12 cellular contexts compared by ENCODE assay signal in genomic region chr13:23673354-23673753, GRCh38.
DNase-seq lines count a peak whose midpoint lies in the region; ATAC-seq, FAIRE-seq and TF ChIP-seq lines count a peak whose summit lies in the region.
"Had no signal": no experiment of that assay in that cellular context is flagged by ENCODE, and none has a peak within 500 bp of the region (broad histone marks: within the 10 kb centered on the region; RNA-seq: fewer than 3 reads in every experiment).

No MANE protein-coding gene starts in this region.

- no peaks in the 10 kb centered on the region; the same call in 1 of the 2 replicates for H3K36me3 ChIP-seq in BJ (ENCODE audit: control insufficient read depth, insufficient read depth, low read length)

- H3K4me3 ChIP-seq in BJ (ENCODE audit: low read depth, low read length), result no peak overlapping the region
- no peak overlapping the region for H3K4me3 ChIP-seq in fibroblast of the aortic adventitia (ENCODE audit: low read depth, low read length)

- H3K4me3 Mint-ChIP-seq in nephron, result no peak overlapping the region
- no peak overlapping the region for H3K4me3 Mint-ChIP-seq in activated CD4-positive, alpha-beta T cell treated with anti-CD3 and anti-CD28 coated beads, Interleukin-2, amount 10 ng/mL, durations not matched to agents 24 days and 14 days
- H3K4me3 Mint-ChIP-seq: dendritic cell treated with granulocyte-macrophage colony-stimulating factor and Interleukin-4, amounts not matched to agents 40 ng/mL and 50 ng/mL, for 4 days; H9 had no signal

- no peaks in the 10 kb centered on the region for H3K9me3 Mint-ChIP-seq in nephron
- no peaks in the 10 kb centered on the region for H3K9me3 Mint-ChIP-seq in activated CD4-positive, alpha-beta T cell treated with anti-CD3 and anti-CD28 coated beads, Interleukin-2, amount 10 ng/mL, durations not matched to agents 24 days and 14 days
- H3K9me3 Mint-ChIP-seq: dendritic cell treated with granulocyte-macrophage colony-stimulating factor and Interleukin-4, amounts not matched to agents 40 ng/mL and 50 ng/mL, for 4 days had no signal

- H3K4me1 Mint-ChIP-seq in nephron, result peaks cover 43% of the 10 kb centered on the region
- H3K4me1 Mint-ChIP-seq in activated CD4-positive, alpha-beta T cell treated with anti-CD3 and anti-CD28 coated beads, Interleukin-2, amount 10 ng/mL, durations not matched to agents 24 days and 14 days, result no peaks in the 10 kb centered on the region

- CTCF ChIA-PET in BJ (lab: Yijun Ruan, JAX), result interaction anchor here (0.6 to 1.3 kb wide), 4 partner anchors 22 to 235 kb away, joined by 3 read pairs; no protein-coding TSS in a partner anchor

- TF ChIP-seq POLR2A in GM18505 (IDR thresholded peaks at IDR 0.05; ENCODE audit: borderline replicate concordance, extremely low read depth, insufficient read depth, insufficient read length), result no peak

- H3K27ac Mint-ChIP-seq in nephron, result peak overlapping the region; percentile 85 to 89 (median 89)
- no peak overlapping the region for H3K27ac Mint-ChIP-seq in activated CD4-positive, alpha-beta T cell treated with anti-CD3 and anti-CD28 coated beads, Interleukin-2, amount 10 ng/mL, durations not matched to agents 24 days and 14 days
- H3K27ac Mint-ChIP-seq: dendritic cell treated with granulocyte-macrophage colony-stimulating factor and Interleukin-4, amounts not matched to agents 40 ng/mL and 50 ng/mL, for 4 days had no signal

- DNase-seq in BJ (ENCODE audit: low read depth), result peak; percentile 58
- peak; percentile 60 to 64 for DNase-seq in SHP77 (lab: John Stamatoyannopoulos, UW)
- peak; percentile 95 for DNase-seq in fibroblast of the aortic adventitia (ENCODE audit: low read depth)
- DNase-seq in urothelium cell line (ENCODE audit: low spot score), result no peak
- DNase-seq in activated CD4-positive, alpha-beta T cell treated with anti-CD3 and anti-CD28 coated beads, Interleukin-2, amount 10 ng/mL, durations not matched to agents 24 days and 14 days, result no peak
- DNase-seq in NCI-H69 (lab: John Stamatoyannopoulos, UW), result no peak
- DNase-seq: H9, NCI-H2029 had no signal

- intact Hi-C loops in activated CD4-positive, alpha-beta T cell treated with anti-CD3 and anti-CD28 coated beads, Interleukin-2, amount 10 ng/mL, durations not matched to agents 24 days and 14 days (cut with micrococcal nuclease), result no loop called here

- H3K36me3 Mint-ChIP-seq in nephron (ENCODE audit: low read depth), result peaks cover 53% of the 10 kb centered on the region
- no peaks in the 10 kb centered on the region for H3K36me3 Mint-ChIP-seq in activated CD4-positive, alpha-beta T cell treated with anti-CD3 and anti-CD28 coated beads, Interleukin-2, amount 10 ng/mL, durations not matched to agents 24 days and 14 days (ENCODE audit: low read depth)

- no peak for ATAC-seq in GM18505 (IDR thresholded peaks at IDR 0.05; ENCODE audit: unreplicated experiment)
- ATAC-seq: left lobe of liver had no signal

- H3K27me3 Mint-ChIP-seq in nephron (ENCODE audit: low read depth), result no peaks in the 10 kb centered on the region
- peaks cover 30% of the 10 kb centered on the region for H3K27me3 Mint-ChIP-seq in activated CD4-positive, alpha-beta T cell treated with anti-CD3 and anti-CD28 coated beads, Interleukin-2, amount 10 ng/mL, durations not matched to agents 24 days and 14 days
- H3K27me3 Mint-ChIP-seq: dendritic cell treated with granulocyte-macrophage colony-stimulating factor and Interleukin-4, amounts not matched to agents 40 ng/mL and 50 ng/mL, for 4 days had no signal

- H3K27me3 ChIP-seq in BJ (ENCODE audit: control insufficient read depth, insufficient read depth, low read length), result no peaks in the 10 kb centered on the region

- no peak for TF ChIP-seq CTCF in BJ (IDR thresholded peaks at IDR 0.05; ENCODE audit: insufficient read depth, low read depth, low read length)
- TF ChIP-seq CTCF in fibroblast of the aortic adventitia (IDR thresholded peaks at IDR 0.05; ENCODE audit: insufficient read depth, low read length), result no peak
- TF ChIP-seq CTCF in nephron (IDR thresholded peaks at IDR 0.05; ENCODE audit: unreplicated experiment in 3 of 3), result no peak

- POLR2A ChIA-PET in BJ (lab: Charles Lee), result no interaction called here

- no peak for FAIRE-seq in urothelium cell line (lab: Jason Lieb, UNC)

Comparison
In these comparisons a context has a peak if more than half of its experiments do, and no peak if none do; other contexts are left out.
1. DNase-seq: peak in BJ (single experiment), SHP77 (2 of 2) and fibroblast of the aortic adventitia (single experiment); none in urothelium cell line (single experiment), activated CD4-positive, alpha-beta T cell treated with anti-CD3 and anti-CD28 coated beads, Interleukin-2, amount 10 ng/mL, durations not matched to agents 24 days and 14 days (single experiment) and NCI-H69 (single experiment).